In genomic region chr9:137838576-137838975, GRCh38 we compare ENCODE assay signal across 33 cellular contexts. TPM values are rescaled to one million over a fixed set of nuclear protein-coding genes. Genes with fewer than 3 reads are reported as not detected.
"Had no signal": no experiment of that assay in that cellular context is flagged by ENCODE, and none has a peak within 500 bp of the region (broad histone marks: within the 10 kb centered on the region; RNA-seq: fewer than 3 reads in every experiment).

No MANE protein-coding gene starts in this region.

- H3K36me3 Mint-ChIP-seq: activated naive CD4-positive, alpha-beta T cell treated with anti-CD3 and anti-CD28 coated beads, Interleukin-2, amount 50 U/mL, for 24 hours had no signal

- H3K27ac Mint-ChIP-seq: activated CD4-positive, alpha-beta memory T cell treated with anti-CD3 and anti-CD28 coated beads, Interleukin-2, amount 10 ng/mL, durations not matched to agents 7 days and 5 days; activated CD4-positive, alpha-beta T cell treated with anti-CD3 and anti-CD28 coated beads, Interleukin-2, amount 10 ng/mL, durations not matched to agents 7 days and 5 days; activated naive CD4-positive, alpha-beta T cell treated with anti-CD3 and anti-CD28 coated beads for 36 hours; activated naive CD4-positive, alpha-beta T cell treated with anti-CD3 and anti-CD28 coated beads, Interleukin-2, amount 50 U/mL, for 24 hours; activated naive CD8-positive, alpha-beta T cell treated with anti-CD3 and anti-CD28 coated beads for 36 hours; activated naive CD8-positive, alpha-beta T cell treated with anti-CD3 and anti-CD28 coated beads, Interleukin-2, amount 50 U/mL, for 24 hours; activated T-cell treated with anti-CD3 and anti-CD28 coated beads, Interleukin-2, amount 50 U/mL, for 24 hours; activated T-cell treated with anti-CD3 and anti-CD28 coated beads, Interleukin-2, amount 50 U/mL, for 72 hours; T-cell; T-helper 1 cell treated with Interleukin-12 subunit alpha and Interleukin-12 subunit beta and Interleukin-4 antibody, amounts not matched to agents 30 μg/mL and 1 μg/mL, for 36 hours had no signal

- DNase-seq: activated CD4-positive, alpha-beta memory T cell treated with anti-CD3 and anti-CD28 coated beads, Interleukin-2, amount 10 ng/mL, durations not matched to agents 7 days and 5 days; activated CD4-positive, alpha-beta T cell treated with anti-CD3 and anti-CD28 coated beads for 1 hour; activated CD4-positive, alpha-beta T cell treated with anti-CD3 and anti-CD28 coated beads for 4 hours; activated CD4-positive, alpha-beta T cell treated with anti-CD3 and anti-CD28 coated beads, Interleukin-2, amount 10 ng/mL, durations not matched to agents 7 days and 5 days; activated CD4-positive, alpha-beta T cell treated with anti-CD3 and anti-CD28 coated beads, Interleukin-2, amount 50 U/mL, for 4 hours; activated CD8-positive, alpha-beta memory T cell treated with anti-CD3 and anti-CD28 coated beads, Interleukin-2, amount 50 U/mL, for 48 hours; activated effector memory CD4-positive, alpha-beta T cell treated with Interleukin-2 at 50 U/mL for 16 hours; activated naive CD4-positive, alpha-beta T cell treated with anti-CD3 and anti-CD28 coated beads for 36 hours; activated naive CD8-positive, alpha-beta T cell treated with anti-CD3 and anti-CD28 coated beads for 36 hours; activated naive CD8-positive, alpha-beta T cell treated with anti-CD3 and anti-CD28 coated beads, Interleukin-2, amount 50 U/mL, for 24 hours; activated T-cell treated with anti-CD3 and anti-CD28 coated beads for 4 hours; activated T-cell treated with anti-CD3 and anti-CD28 coated beads, Interleukin-2, amount 50 U/mL, for 24 hours; activated T-cell treated with anti-CD3 and anti-CD28 coated beads, Interleukin-2, amount 50 U/mL, for 72 hours; amygdala; aorta; body of pancreas; central memory CD4-positive, alpha-beta T cell; cerebellar nuclear complex; colonic mucosa; effector CD8-positive, alpha-beta T cell; foreskin fibroblast; head of caudate nucleus; T-cell; T1000 had no signal

- H3K4me3 Mint-ChIP-seq: activated CD4-positive, alpha-beta memory T cell treated with anti-CD3 and anti-CD28 coated beads, Interleukin-2, amount 10 ng/mL, durations not matched to agents 7 days and 5 days; activated CD4-positive, alpha-beta T cell treated with anti-CD3 and anti-CD28 coated beads, Interleukin-2, amount 10 ng/mL, durations not matched to agents 7 days and 5 days; activated naive CD4-positive, alpha-beta T cell treated with anti-CD3 and anti-CD28 coated beads for 36 hours; activated naive CD4-positive, alpha-beta T cell treated with anti-CD3 and anti-CD28 coated beads, Interleukin-2, amount 50 U/mL, for 24 hours; activated naive CD8-positive, alpha-beta T cell treated with anti-CD3 and anti-CD28 coated beads for 36 hours; activated naive CD8-positive, alpha-beta T cell treated with anti-CD3 and anti-CD28 coated beads, Interleukin-2, amount 50 U/mL, for 24 hours; activated T-cell treated with anti-CD3 and anti-CD28 coated beads, Interleukin-2, amount 50 U/mL, for 24 hours; activated T-cell treated with anti-CD3 and anti-CD28 coated beads, Interleukin-2, amount 50 U/mL, for 72 hours; T-cell; T-helper 1 cell treated with Interleukin-12 subunit alpha and Interleukin-12 subunit beta and Interleukin-4 antibody, amounts not matched to agents 30 μg/mL and 1 μg/mL, for 36 hours had no signal

- H3K9me3 Mint-ChIP-seq: activated CD4-positive, alpha-beta memory T cell treated with anti-CD3 and anti-CD28 coated beads, Interleukin-2, amount 10 ng/mL, durations not matched to agents 7 days and 5 days; activated naive CD4-positive, alpha-beta T cell treated with anti-CD3 and anti-CD28 coated beads for 36 hours; activated naive CD4-positive, alpha-beta T cell treated with anti-CD3 and anti-CD28 coated beads, Interleukin-2, amount 50 U/mL, for 24 hours; activated naive CD8-positive, alpha-beta T cell treated with anti-CD3 and anti-CD28 coated beads for 36 hours; T-helper 1 cell treated with Interleukin-12 subunit alpha and Interleukin-12 subunit beta and Interleukin-4 antibody, amounts not matched to agents 30 μg/mL and 1 μg/mL, for 36 hours had no signal

- H3K27me3 Mint-ChIP-seq: activated CD4-positive, alpha-beta memory T cell treated with anti-CD3 and anti-CD28 coated beads, Interleukin-2, amount 10 ng/mL, durations not matched to agents 7 days and 5 days; activated CD4-positive, alpha-beta T cell treated with anti-CD3 and anti-CD28 coated beads, Interleukin-2, amount 10 ng/mL, durations not matched to agents 7 days and 5 days; activated naive CD4-positive, alpha-beta T cell treated with anti-CD3 and anti-CD28 coated beads, Interleukin-2, amount 50 U/mL, for 24 hours; activated naive CD8-positive, alpha-beta T cell treated with anti-CD3 and anti-CD28 coated beads for 36 hours; activated naive CD8-positive, alpha-beta T cell treated with anti-CD3 and anti-CD28 coated beads, Interleukin-2, amount 50 U/mL, for 24 hours; activated T-cell treated with anti-CD3 and anti-CD28 coated beads, Interleukin-2, amount 50 U/mL, for 24 hours; T-cell had no signal

- H3K4me3 ChIP-seq: adrenal gland, body of pancreas, breast epithelium, cardiac muscle cell, colonic mucosa had no signal

- H3K27ac ChIP-seq: adrenal gland, body of pancreas, breast epithelium, cardiac muscle cell, colonic mucosa had no signal

- H3K4me1 ChIP-seq: adrenal gland, body of pancreas, breast epithelium, colonic mucosa had no signal

- H3K27me3 ChIP-seq: adrenal gland, body of pancreas, breast epithelium, cardiac muscle cell, colonic mucosa had no signal

- H3K4me1 Mint-ChIP-seq: activated CD4-positive, alpha-beta memory T cell treated with anti-CD3 and anti-CD28 coated beads, Interleukin-2, amount 10 ng/mL, durations not matched to agents 7 days and 5 days; activated CD4-positive, alpha-beta T cell treated with anti-CD3 and anti-CD28 coated beads, Interleukin-2, amount 10 ng/mL, durations not matched to agents 7 days and 5 days; activated naive CD4-positive, alpha-beta T cell treated with anti-CD3 and anti-CD28 coated beads, Interleukin-2, amount 50 U/mL, for 24 hours; activated naive CD8-positive, alpha-beta T cell treated with anti-CD3 and anti-CD28 coated beads for 36 hours; activated naive CD8-positive, alpha-beta T cell treated with anti-CD3 and anti-CD28 coated beads, Interleukin-2, amount 50 U/mL, for 24 hours; T-cell had no signal

- ATAC-seq: activated T-cell treated with anti-CD3 and anti-CD28 coated beads, Interleukin-2, amount 50 U/mL, for 72 hours; body of pancreas; T-cell had no signal

- FAIRE-seq: endometrium, frontal cortex had no signal

- H3K9me3 ChIP-seq: adrenal gland, colonic mucosa had no signal

RNA-seq across cellular contexts. Expression of gene CACNA1B, which starts 39.0 kb away (rescaled TPM):
- total RNA-seq: activated CD4-positive, alpha-beta memory T cell treated with anti-CD3 and anti-CD28 coated beads, Interleukin-2, amount 10 ng/mL, durations not matched to agents 7 days and 5 days; activated CD4-positive, alpha-beta T cell treated with anti-CD3 and anti-CD28 coated beads, Interleukin-2, amount 10 ng/mL, durations not matched to agents 7 days and 5 days; activated naive CD8-positive, alpha-beta T cell treated with anti-CD3 and anti-CD28 coated beads for 36 hours; esophagus mucosa; T-helper 2 cell treated with Interferon-gamma antibody and Interleukin-4, amounts not matched to agents 100 ng/mL and 5 ng/mL, for 36 hours had no signal
